In the genomic region with DNA sequence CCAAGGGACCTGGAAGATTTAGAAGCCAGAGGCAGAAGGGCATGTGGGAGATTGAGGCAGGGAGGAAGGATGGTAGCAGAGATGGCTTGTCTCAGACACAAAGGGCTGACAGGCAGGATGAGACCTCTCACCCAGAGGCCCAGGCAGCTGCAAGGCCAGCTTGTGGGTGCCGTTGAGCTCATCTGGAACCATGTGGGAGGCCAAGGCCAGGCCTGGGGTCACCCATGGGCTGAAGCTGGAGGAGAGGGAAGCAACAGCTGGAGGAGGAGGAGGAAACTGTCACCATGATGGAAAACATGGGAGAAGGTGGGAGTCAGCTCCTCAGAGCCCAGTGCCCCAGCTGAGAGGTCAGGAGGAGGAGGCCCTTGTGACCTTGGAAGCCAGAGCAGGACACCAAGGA, we compare ENCODE assay signal across 20 cellular contexts. TPM values are rescaled to one million over a fixed set of nuclear protein-coding genes. Genes with fewer than 3 reads are reported as not detected.
"Had no signal": no experiment of that assay in that cellular context is flagged by ENCODE, and none has a peak within 500 bp of the region (broad histone marks: within the 10 kb centered on the region; RNA-seq: fewer than 3 reads in every experiment).

No MANE protein-coding gene starts in this region.

- H3K4me3 Mint-ChIP-seq: activated naive CD8-positive, alpha-beta T cell; activated T-helper 1 cell treated with anti-CD3 and anti-CD28 coated beads, Interleukin-12 subunit alpha, Interleukin-12 subunit beta, Interleukin-2, Interleukin-4 antibody, amounts not matched to agents 30 ng/mL and 10 ng/mL and 1 ng/mL, durations not matched to agents 14 hours and 24 hours and 36 hours; memory B cell; naive thymus-derived CD4-positive, alpha-beta T cell; T-helper 1 cell treated with Interleukin-12 subunit alpha and Interleukin-12 subunit beta and Interleukin-4 antibody, amounts not matched to agents 30 μg/mL and 1 μg/mL, for 36 hours had no signal

- H3K9me3 Mint-ChIP-seq: activated T-helper 1 cell treated with anti-CD3 and anti-CD28 coated beads, Interleukin-12 subunit alpha, Interleukin-12 subunit beta, Interleukin-2, Interleukin-4 antibody, amounts not matched to agents 30 ng/mL and 10 ng/mL and 1 ng/mL, durations not matched to agents 14 hours and 24 hours and 36 hours; memory B cell; naive thymus-derived CD4-positive, alpha-beta T cell; T-helper 1 cell treated with Interleukin-12 subunit alpha and Interleukin-12 subunit beta and Interleukin-4 antibody, amounts not matched to agents 30 μg/mL and 1 μg/mL, for 36 hours had no signal

- ATAC-seq: naive thymus-derived CD4-positive, alpha-beta T cell had no signal

- DNase-seq: activated CD4-positive, alpha-beta T cell treated with anti-CD3 and anti-CD28 coated beads for 1 hour; activated gamma-delta T cell treated with Interleukin-2 at 50 U/mL for 16 hours; amniotic stem cell; caudate nucleus; naive thymus-derived CD4-positive, alpha-beta T cell; sigmoid colon; spleen; stimulated activated naive CD4-positive, alpha-beta T cell treated with Interleukin-2 at 50 U/mL for 16 hours; substantia nigra; tibial artery; uterus had no signal

- H3K27me3 ChIP-seq: uterus had no signal

- H3K4me3 ChIP-seq: sigmoid colon, spleen, tibial artery, uterus had no signal

- H3K4me1 Mint-ChIP-seq: memory B cell had no signal

- H3K36me3 ChIP-seq: neutrophil, sigmoid colon, spleen, uterus had no signal

- H3K27ac Mint-ChIP-seq: activated naive CD8-positive, alpha-beta T cell; activated T-helper 1 cell treated with anti-CD3 and anti-CD28 coated beads, Interleukin-12 subunit alpha, Interleukin-12 subunit beta, Interleukin-2, Interleukin-4 antibody, amounts not matched to agents 30 ng/mL and 10 ng/mL and 1 ng/mL, durations not matched to agents 14 hours and 24 hours and 36 hours; memory B cell; T-helper 1 cell treated with Interleukin-12 subunit alpha and Interleukin-12 subunit beta and Interleukin-4 antibody, amounts not matched to agents 30 μg/mL and 1 μg/mL, for 36 hours had no signal

- H3K9me3 ChIP-seq: neutrophil, sigmoid colon, spleen, tibial artery, uterus had no signal

- H3K36me3 Mint-ChIP-seq: activated naive CD8-positive, alpha-beta T cell had no signal

- H3K27ac ChIP-seq: epithelial cell of prostate, neutrophil, parathyroid adenoma, sigmoid colon, spleen, tibial artery, uterus had no signal

RNA-seq across cellular contexts. Expression of gene CRABP2, which starts 6.4 kb away (rescaled TPM):
- total RNA-seq: dermis microvascular lymphatic vessel endothelial cell had no signal

RNA-seq across cellular contexts. Expression of gene NES, which starts 21.8 kb away (rescaled TPM):
- total RNA-seq: activated CD8-positive, alpha-beta memory T cell treated with anti-CD3 and anti-CD28 coated beads for 36 hours; activated T-helper 1 cell treated with anti-CD3 and anti-CD28 coated beads, Interleukin-12 subunit alpha, Interleukin-12 subunit beta, Interleukin-2, Interleukin-4 antibody, amounts not matched to agents 30 ng/mL and 10 ng/mL and 1 ng/mL, durations not matched to agents 14 hours and 24 hours and 36 hours had no signal
